1 cellular context compared by ENCODE assay signal in genomic region chr15:77621847-77622211, GRCh38.
TF ChIP-seq lines count a peak whose summit lies in the region.

No MANE protein-coding gene starts in this region.

TF ChIP-seq in GM12891, 5 proteins besides CTCF, POLR2A, EP300 and RAD21:
- no peak for TF ChIP-seq SPI1 (IDR thresholded peaks at IDR 0.05; ENCODE audit: low read depth, low read length)
- no peak for TF ChIP-seq POU2F2 (IDR thresholded peaks at IDR 0.05; ENCODE audit: low read depth, low read length)
- no peak for TF ChIP-seq PAX5 (IDR thresholded peaks at IDR 0.05; ENCODE audit: insufficient read depth, low read length, severe bottlenecking)
- no peak for TF ChIP-seq POLR2AphosphoS5 (IDR thresholded peaks at IDR 0.05; ENCODE audit: low read depth, low read length)
- TF ChIP-seq TAF1 (IDR thresholded peaks at IDR 0.05; ENCODE audit: low read depth, low read length): no peak
